19 cellular contexts compared by ENCODE assay signal in genomic region chr17:1673041-1673790, GRCh38. TPM values are rescaled to one million over a fixed set of nuclear protein-coding genes. Genes with fewer than 3 reads are reported as not detected.
DNase-seq lines count a peak whose midpoint lies in the region; ATAC-seq and TF ChIP-seq lines count a peak whose summit lies in the region.
"Had no signal": no experiment of that assay in that cellular context is flagged by ENCODE, and none has a peak within 500 bp of the region (broad histone marks: within the 10 kb centered on the region; RNA-seq: fewer than 3 reads in every experiment).

No MANE protein-coding gene starts in this region.

- no peaks in the 10 kb centered on the region for H3K27me3 Mint-ChIP-seq in activated CD8-positive, alpha-beta T cell treated with anti-CD3 and anti-CD28 coated beads, Interleukin-2, amount 10 ng/mL, durations not matched to agents 7 days and 5 days (ENCODE audit: low read depth)
- H3K27me3 Mint-ChIP-seq in WTC11 (ENCODE audit: low read depth): no peaks in the 10 kb centered on the region
- H3K27me3 Mint-ChIP-seq: activated B cell treated with CpG ODN at 0.5 μM for 24 hours, B cell had no signal

- H3K27ac ChIP-seq in A673 (ENCODE audit: low read depth, low read length, poor library complexity, severe bottlenecking) (no peak overlapping the region), HL-60 (replicated peaks) (peak overlapping the region; percentile 11), upper lobe of left lung (no peak overlapping the region)
- H3K27ac ChIP-seq: epithelial cell of prostate, parathyroid adenoma had no signal

- peaks cover 94% of the 10 kb centered on the region for H3K36me3 ChIP-seq in A673 (ENCODE audit: insufficient read depth, low read length, poor library complexity, severe bottlenecking)
- H3K36me3 ChIP-seq in upper lobe of left lung: peaks cover 79 to 95% (median 86%) of the 10 kb centered on the region in 4 donors

- H3K9me3 ChIP-seq in A673 (ENCODE audit: low read depth, low read length, poor library complexity, severe bottlenecking) (no peaks in the 10 kb centered on the region), upper lobe of left lung (no peaks in the 10 kb centered on the region)
- H3K9me3 ChIP-seq: SK-N-SH, tibial nerve had no signal

- H3K27me3 ChIP-seq in A673 (replicated peaks; ENCODE audit: insufficient read depth, low read depth, low read length, poor library complexity) (no peaks in the 10 kb centered on the region), HL-60 (ENCODE audit: insufficient read depth, poor library complexity, severe bottlenecking) (no peaks in the 10 kb centered on the region), upper lobe of left lung (no peaks in the 10 kb centered on the region)
- H3K27me3 ChIP-seq: tibial nerve had no signal

- H3K4me3 ChIP-seq in A673 (ENCODE audit: low read depth, low read length, poor library complexity, severe bottlenecking) (no peak overlapping the region), HL-60 (replicated peaks; ENCODE audit: insufficient read depth, low read length) (no peak overlapping the region), upper lobe of left lung (no peak overlapping the region)
- H3K4me3 ChIP-seq: tibial nerve had no signal

- TF ChIP-seq POLR2A in upper lobe of left lung (IDR thresholded peaks at IDR 0.05): no peak

- no peak overlapping the region for H3K4me3 Mint-ChIP-seq in activated CD8-positive, alpha-beta T cell treated with anti-CD3 and anti-CD28 coated beads, Interleukin-2, amount 10 ng/mL, durations not matched to agents 7 days and 5 days
- no peak overlapping the region for H3K4me3 Mint-ChIP-seq in WTC11
- H3K4me3 Mint-ChIP-seq: activated B cell treated with CpG ODN at 0.5 μM for 24 hours, B cell had no signal

- intact Hi-C loops in A673 (cut with micrococcal nuclease; ENCODE audit: unreplicated experiment): no loop called here

- peak; percentile 31 for ATAC-seq in activated CD8-positive, alpha-beta T cell treated with anti-CD3 and anti-CD28 coated beads, Interleukin-2, amount 10 ng/mL, durations not matched to agents 7 days and 5 days
- ATAC-seq in WTC11 (no peak), GM18858 (IDR thresholded peaks at IDR 0.05; ENCODE audit: unreplicated experiment) (no peak), upper lobe of left lung (ENCODE audit: low FRiP score in 2 of 2) (no peak)

- TF ChIP-seq EP300 in upper lobe of left lung (IDR thresholded peaks at IDR 0.05): no peak

- TSS peak; percentile 3 for BruUV-seq in A673 (replicated peaks; lab: Mats Ljungman, UMichigan)

- TF ChIP-seq CTCF in A673 (conservative IDR thresholded peaks at IDR 0.05; ENCODE audit: low read depth, low read length) (no peak), HL-60 (IDR thresholded peaks at IDR 0.05; ENCODE audit: insufficient read depth, low read length) (no peak), WTC11 (IDR thresholded peaks at IDR 0.05) (no peak), upper lobe of left lung (IDR thresholded peaks at IDR 0.05) (no peak)

- CTCF ChIA-PET in A673 (lab: Charles Lee): no interaction called here
- CTCF ChIA-PET in activated CD8-positive, alpha-beta T cell treated with anti-CD3 and anti-CD28 coated beads, Interleukin-2, amount 10 ng/mL, durations not matched to agents 7 days and 5 days (lab: Charles Lee): interaction anchor here (0.7 to 1.6 kb wide), 4 partner anchors 9 to 122 kb away, joined by 3 to 4 read pairs (median 3); no protein-coding TSS in a partner anchor
- CTCF ChIA-PET in WTC11 (lab: Charles Lee): interaction anchor here (1.0 to 1.3 kb wide), 2 partner anchors 11 to 24 kb away, joined by 3 to 4 read pairs; partner anchors contain the start of gene RILP

- H3K36me3 Mint-ChIP-seq in activated CD8-positive, alpha-beta T cell treated with anti-CD3 and anti-CD28 coated beads, Interleukin-2, amount 10 ng/mL, durations not matched to agents 7 days and 5 days (ENCODE audit: low read depth): peaks cover 75% of the 10 kb centered on the region
- H3K36me3 Mint-ChIP-seq in WTC11: peaks cover 89% of the 10 kb centered on the region

- 90 to 91% methylated on average over 27 of the region's 27 CpGs for WGBS in upper lobe of left lung, 2 donors

- no peak overlapping the region for H3K27ac Mint-ChIP-seq in activated CD8-positive, alpha-beta T cell treated with anti-CD3 and anti-CD28 coated beads, Interleukin-2, amount 10 ng/mL, durations not matched to agents 7 days and 5 days
- H3K27ac Mint-ChIP-seq in WTC11: no peak overlapping the region
- H3K27ac Mint-ChIP-seq: activated B cell treated with CpG ODN at 0.5 μM for 24 hours; activated T-helper 2 cell treated with anti-CD3 and anti-CD28 coated beads, Interferon-gamma antibody, Interleukin-2, Interleukin-4, amounts not matched to agents 10 μg/mL and 5 μg/mL and 100 μg/mL, durations not matched to agents 14 hours and 24 hours and 36 hours; B cell had no signal

- no peak for DNase-seq in A673 (ENCODE audit: low spot score)
- DNase-seq in HL-60 (ENCODE audit: low read depth in 1 of 2, low spot score in 1 of 2): peak in 1 of 2 experiments; percentile 12
- no peak for DNase-seq in activated CD8-positive, alpha-beta T cell treated with anti-CD3 and anti-CD28 coated beads, Interleukin-2, amount 10 ng/mL, durations not matched to agents 7 days and 5 days
- DNase-seq in dermis blood vessel endothelial cell: peak; percentile 30
- DNase-seq in WTC11 (ENCODE audit: low spot score): no peak
- no peak for DNase-seq in NCI-H2107 treated with DMSO at 0.1 percent for 48 hours (lab: John Stamatoyannopoulos, UW; ENCODE audit: unreplicated experiment)
- no peak for DNase-seq in upper lobe of left lung
- DNase-seq: activated B cell treated with CpG ODN at 0.5 μM for 24 hours, DND-41, head of caudate nucleus, midbrain, NCI-H1092 treated with DMSO at 0.1 percent for 48 hours, SK-N-SH had no signal

- H3K4me1 ChIP-seq in A673 (ENCODE audit: insufficient read depth, low read length, poor library complexity, severe bottlenecking) (no peaks in the 10 kb centered on the region), upper lobe of left lung (peaks cover 0 to 14% (median 12%) of the 10 kb centered on the region in 4 donors)
- H3K4me1 ChIP-seq: parathyroid adenoma had no signal

- POLR2A ChIA-PET in A673 (lab: Charles Lee; ENCODE audit: low non-redundant PET) (no interaction called here), WTC11 (lab: Charles Lee) (no interaction called here)
- POLR2A ChIA-PET in activated CD8-positive, alpha-beta T cell treated with anti-CD3 and anti-CD28 coated beads, Interleukin-2, amount 10 ng/mL, durations not matched to agents 7 days and 5 days (lab: Charles Lee): no interaction called here

- peaks cover 3% of the 10 kb centered on the region for H3K4me1 Mint-ChIP-seq in activated CD8-positive, alpha-beta T cell treated with anti-CD3 and anti-CD28 coated beads, Interleukin-2, amount 10 ng/mL, durations not matched to agents 7 days and 5 days (ENCODE audit: low read depth)
- H3K4me1 Mint-ChIP-seq in WTC11: no peaks in the 10 kb centered on the region
- H3K4me1 Mint-ChIP-seq: activated B cell treated with CpG ODN at 0.5 μM for 24 hours had no signal

- no peaks in the 10 kb centered on the region for H3K9me3 Mint-ChIP-seq in activated CD8-positive, alpha-beta T cell treated with anti-CD3 and anti-CD28 coated beads, Interleukin-2, amount 10 ng/mL, durations not matched to agents 7 days and 5 days (ENCODE audit: insufficient read depth)
- no peaks in the 10 kb centered on the region for H3K9me3 Mint-ChIP-seq in WTC11
- H3K9me3 Mint-ChIP-seq: activated B cell treated with CpG ODN at 0.5 μM for 24 hours; activated T-helper 2 cell treated with anti-CD3 and anti-CD28 coated beads, Interferon-gamma antibody, Interleukin-2, Interleukin-4, amounts not matched to agents 10 μg/mL and 5 μg/mL and 100 μg/mL, durations not matched to agents 14 hours and 24 hours and 36 hours had no signal

TF ChIP-seq in WTC11, 78 proteins besides CTCF, POLR2A, EP300 and RAD21 (continues in another document):
- TF ChIP-seq NFATC4 (CRISPR knock-in tag; IDR thresholded peaks at IDR 0.05): no peak

RNA-seq across cellular contexts. Expression of gene PRPF8, which starts 11.5 kb away (rescaled TPM):
- total RNA-seq in A673 (2021) (439 and 450 TPM in 2 replicates), dermis blood vessel endothelial cell (79.6 and 218 TPM in 2 replicates), WTC11 (2021) (323 to 388 TPM (median 328 TPM) in 3 replicates), upper lobe of left lung (100 to 1,000 TPM; 173 to 283 (median 220) TPM)
- total RNA-seq in activated CD8-positive, alpha-beta T cell treated with anti-CD3 and anti-CD28 coated beads, Interleukin-2, amount 10 ng/mL, durations not matched to agents 7 days and 5 days: 100 to 1,000 TPM; 309 to 321 TPM

RNA-seq across cellular contexts. Expression of gene RILP, which starts 23.6 kb away (rescaled TPM):
- total RNA-seq in A673 (2021): 0.73 and 1.6 TPM in 2 replicates
- 1 to 10 TPM; 6.2 to 6.5 TPM for total RNA-seq in activated CD8-positive, alpha-beta T cell treated with anti-CD3 and anti-CD28 coated beads, Interleukin-2, amount 10 ng/mL, durations not matched to agents 7 days and 5 days
- 12.0 and 15.7 TPM in 2 replicates for total RNA-seq in dermis blood vessel endothelial cell
- total RNA-seq in WTC11 (2021): 10.2 to 13.8 TPM (median 11.7 TPM) in 3 replicates
- 100 to 1,000 TPM in 2 of 6 donors, 10 to 100 TPM in 4; 43.7 to 192 (median 85.4) TPM for total RNA-seq in upper lobe of left lung

RNA-seq across cellular contexts. Expression of gene SCARF1, which starts 27.7 kb away (rescaled TPM):
- total RNA-seq in A673 (2021): 0.24 TPM in 1 of 2 replicates, not detected in the other
- total RNA-seq in activated CD8-positive, alpha-beta T cell treated with anti-CD3 and anti-CD28 coated beads, Interleukin-2, amount 10 ng/mL, durations not matched to agents 7 days and 5 days: 1 to 10 TPM; 4.5 to 5.3 TPM
- total RNA-seq in dermis blood vessel endothelial cell: 172 and 200 TPM in 2 replicates
- 3.7 to 5.4 TPM (median 4.9 TPM) in 3 replicates for total RNA-seq in WTC11 (2021)
- 10 to 100 TPM; 22.0 to 93.2 (median 55.5) TPM for total RNA-seq in upper lobe of left lung

RNA-seq across cellular contexts. Expression of gene TLCD2, which starts 37.0 kb away (rescaled TPM):
- total RNA-seq in A673 (2021) (2.1 and 4.2 TPM in 2 replicates), dermis blood vessel endothelial cell (1.7 and 1.8 TPM in 2 replicates), WTC11 (2021) (1.4 to 1.9 TPM (median 1.4 TPM) in 3 replicates), upper lobe of left lung (10 to 100 TPM; 11.3 to 24.7 (median 14.9) TPM)
- total RNA-seq in activated CD8-positive, alpha-beta T cell treated with anti-CD3 and anti-CD28 coated beads, Interleukin-2, amount 10 ng/mL, durations not matched to agents 7 days and 5 days: under 1 TPM in 1 of 2 experiments, not detected in 1; 0.13 TPM
- total RNA-seq: B cell had no signal

RNA-seq across cellular contexts. Expression of gene SLC43A2, which starts 44.6 kb away (rescaled TPM):
- total RNA-seq in A673 (2021) (0.06 and 1.2 TPM in 2 replicates), dermis blood vessel endothelial cell (33.9 and 53.5 TPM in 2 replicates), WTC11 (2021) (10.3 to 11.6 TPM (median 11.0 TPM) in 3 replicates), upper lobe of left lung (10 to 100 TPM; 16.9 to 79.0 (median 49.2) TPM)
- total RNA-seq in activated CD8-positive, alpha-beta T cell treated with anti-CD3 and anti-CD28 coated beads, Interleukin-2, amount 10 ng/mL, durations not matched to agents 7 days and 5 days: under 1 TPM; 0.55 to 0.68 TPM
